Comparison of ENCODE assay signal across 9 cellular contexts in genomic region chr3:67083277-67083676, GRCh38.
A peak's percentile ranks its signal among the peaks of the same experiment; 100 is the strongest.
DNase-seq lines count a peak whose midpoint lies in the region; ATAC-seq and TF ChIP-seq lines count a peak whose summit lies in the region.
"Had no signal": no experiment of that assay in that cellular context is flagged by ENCODE, and none has a peak within 500 bp of the region (broad histone marks: within the 10 kb centered on the region; RNA-seq: fewer than 3 reads in every experiment).

No MANE protein-coding gene starts in this region.

- H3K27ac ChIP-seq in BLaER1 (no peak overlapping the region), OCI-LY3 (ENCODE audit: low read length) (peak overlapping the region; percentile 7; the same call in 1 of the 2 replicates)
- H3K27ac ChIP-seq: cardiac muscle cell had no signal

- H3K36me3 ChIP-seq in BLaER1 = no peaks in the 10 kb centered on the region
- peaks cover 16% of the 10 kb centered on the region for H3K36me3 ChIP-seq in OCI-LY3 (replicated peaks; ENCODE audit: low read depth, low read length)
- H3K36me3 ChIP-seq: cardiac muscle cell had no signal

- H3K4me2 ChIP-seq in BLaER1 = peak overlapping the region; percentile 45
- H3K4me2 ChIP-seq in OCI-LY3 (ENCODE audit: low read length) = peak overlapping the region; percentile 41

- TF ChIP-seq CTCF in OCI-LY3 (IDR thresholded peaks at IDR 0.05; ENCODE audit: low read depth, low read length) (no peak), mesothelial cell of epicardium (IDR thresholded peaks at IDR 0.05; ENCODE audit: unreplicated experiment) (no peak)

- ATAC-seq in GM21737 (IDR thresholded peaks at IDR 0.05; ENCODE audit: unreplicated experiment) = peak; percentile 72

- H4K20me1 ChIP-seq in BLaER1 = no peaks in the 10 kb centered on the region
- H4K20me1 ChIP-seq in OCI-LY3 (ENCODE audit: insufficient read depth, low read length) = no peaks in the 10 kb centered on the region

- peak overlapping the region; percentile 81 for H2AFZ ChIP-seq in OCI-LY3 (ENCODE audit: low read depth, low read length)

- H3K4me1 Mint-ChIP-seq in activated naive CD4-positive, alpha-beta T cell treated with anti-CD3 and anti-CD28 coated beads, Interleukin-2, amount 50 U/mL, for 24 hours = peaks cover 46% of the 10 kb centered on the region
- peaks cover 4% of the 10 kb centered on the region for H3K4me1 Mint-ChIP-seq in mesothelial cell of epicardium

- H3K9ac ChIP-seq in BLaER1 (no peak overlapping the region), OCI-LY3 (ENCODE audit: low read length) (no peak overlapping the region)

- H3K27me3 ChIP-seq in BLaER1 (no peaks in the 10 kb centered on the region), OCI-LY3 (ENCODE audit: low read depth, low read length) (no peaks in the 10 kb centered on the region)
- H3K27me3 ChIP-seq: cardiac muscle cell had no signal

- no peaks in the 10 kb centered on the region for H3K79me2 ChIP-seq in OCI-LY3 (ENCODE audit: low read length)

- peaks cover 40% of the 10 kb centered on the region for H3K9me3 Mint-ChIP-seq in activated naive CD4-positive, alpha-beta T cell treated with anti-CD3 and anti-CD28 coated beads, Interleukin-2, amount 50 U/mL, for 24 hours
- peaks cover 45% of the 10 kb centered on the region for H3K9me3 Mint-ChIP-seq in mesothelial cell of epicardium

- peak overlapping the region; percentile 92 for H3K4me3 Mint-ChIP-seq in activated naive CD4-positive, alpha-beta T cell treated with anti-CD3 and anti-CD28 coated beads, Interleukin-2, amount 50 U/mL, for 24 hours
- H3K4me3 Mint-ChIP-seq in mesothelial cell of epicardium = no peak overlapping the region

- DNase-seq in stimulated activated CD8-positive, alpha-beta memory T cell treated with anti-CD3 and anti-CD28 coated beads, Interleukin-15, amount 100 ng/mL, for 48 hours (ENCODE audit: low read depth in 2 of 2) = peak; percentile 21 to 31
- DNase-seq in globus pallidus (ENCODE audit: low spot score) (no peak), cerebellum (ENCODE audit: low spot score) (no peak), mesothelial cell of epicardium (ENCODE audit: low spot score in 2 of 2, unreplicated experiment in 2 of 2) (no peak)

- H3K4me1 ChIP-seq in BLaER1 (peaks cover 12% of the 10 kb centered on the region), OCI-LY3 (ENCODE audit: low read length) (peaks cover 9% of the 10 kb centered on the region)

- H3K4me3 ChIP-seq in BLaER1 (no peak overlapping the region), OCI-LY3 (ENCODE audit: low read length) (peak overlapping the region; percentile 46)
- H3K4me3 ChIP-seq: cardiac muscle cell had no signal

- H3K27me3 Mint-ChIP-seq in activated naive CD4-positive, alpha-beta T cell treated with anti-CD3 and anti-CD28 coated beads, Interleukin-2, amount 50 U/mL, for 24 hours = no peaks in the 10 kb centered on the region
- no peaks in the 10 kb centered on the region for H3K27me3 Mint-ChIP-seq in mesothelial cell of epicardium (ENCODE audit: low read depth)

- H3K36me3 Mint-ChIP-seq in activated naive CD4-positive, alpha-beta T cell treated with anti-CD3 and anti-CD28 coated beads, Interleukin-2, amount 50 U/mL, for 24 hours = peaks cover 35% of the 10 kb centered on the region
- H3K36me3 Mint-ChIP-seq in mesothelial cell of epicardium = peaks cover 8% of the 10 kb centered on the region

- peaks cover 21% of the 10 kb centered on the region for H3K9me3 ChIP-seq in BLaER1
- peaks cover 13% of the 10 kb centered on the region for H3K9me3 ChIP-seq in OCI-LY3 (ENCODE audit: insufficient read depth, low read length)

- peak overlapping the region; percentile 97 for H3K27ac Mint-ChIP-seq in activated naive CD4-positive, alpha-beta T cell treated with anti-CD3 and anti-CD28 coated beads, Interleukin-2, amount 50 U/mL, for 24 hours
- no peak overlapping the region for H3K27ac Mint-ChIP-seq in mesothelial cell of epicardium

Comparison
In these comparisons a context has a peak if more than half of its experiments do, and no peak if none do; other contexts are left out.
1. DNase-seq: peak in stimulated activated CD8-positive, alpha-beta memory T cell treated with anti-CD3 and anti-CD28 coated beads, Interleukin-15, amount 100 ng/mL, for 48 hours (2 of 2); none in globus pallidus (single experiment), cerebellum (single experiment) and mesothelial cell of epicardium (0 of 2).